Comparison of ENCODE assay signal across 20 cellular contexts in genomic region chr1:178646821-178647220, GRCh38.
"Had no signal": no experiment of that assay in that cellular context is flagged by ENCODE, and none has a peak within 500 bp of the region (broad histone marks: within the 10 kb centered on the region; RNA-seq: fewer than 3 reads in every experiment).

No MANE protein-coding gene starts in this region.

- H3K36me3 Mint-ChIP-seq: activated naive CD8-positive, alpha-beta T cell treated with anti-CD3 and anti-CD28 coated beads, Interleukin-2, amount 10 ng/mL, durations not matched to agents 7 days and 5 days; stimulated activated naive B cell treated with anti-CD40 and anti-IgM and Interleukin-4, amounts not matched to agents 10 μg/mL and 1 μg/mL and 100 μg/mL, for 72 hours had no signal

- H3K4me3 Mint-ChIP-seq: activated CD4-positive, alpha-beta memory T cell treated with anti-CD3 and anti-CD28 coated beads, Interleukin-2, amount 10 ng/mL, durations not matched to agents 7 days and 5 days; activated naive CD4-positive, alpha-beta T cell treated with anti-CD3 and anti-CD28 coated beads for 36 hours; activated naive CD8-positive, alpha-beta T cell treated with anti-CD3 and anti-CD28 coated beads, Interleukin-2, amount 10 ng/mL, durations not matched to agents 7 days and 5 days; activated T-cell treated with anti-CD3 and anti-CD28 coated beads, Interleukin-2, amount 50 U/mL, for 72 hours; nephron progenitor cell; stimulated activated naive B cell treated with anti-CD40 and anti-IgM and Interleukin-4, amounts not matched to agents 10 μg/mL and 1 μg/mL and 100 μg/mL, for 72 hours had no signal

- H3K27ac Mint-ChIP-seq: activated CD4-positive, alpha-beta memory T cell treated with anti-CD3 and anti-CD28 coated beads, Interleukin-2, amount 10 ng/mL, durations not matched to agents 7 days and 5 days; activated naive CD4-positive, alpha-beta T cell treated with anti-CD3 and anti-CD28 coated beads for 36 hours; activated naive CD8-positive, alpha-beta T cell treated with anti-CD3 and anti-CD28 coated beads, Interleukin-2, amount 10 ng/mL, durations not matched to agents 7 days and 5 days; activated T-cell treated with anti-CD3 and anti-CD28 coated beads, Interleukin-2, amount 50 U/mL, for 72 hours; nephron progenitor cell had no signal

- H3K4me1 Mint-ChIP-seq: activated CD4-positive, alpha-beta memory T cell treated with anti-CD3 and anti-CD28 coated beads, Interleukin-2, amount 10 ng/mL, durations not matched to agents 7 days and 5 days; activated naive CD8-positive, alpha-beta T cell treated with anti-CD3 and anti-CD28 coated beads, Interleukin-2, amount 10 ng/mL, durations not matched to agents 7 days and 5 days had no signal

- H3K4me3 ChIP-seq: gastroesophageal sphincter, heart right ventricle, sigmoid colon, testis, vagina had no signal

- H3K27ac ChIP-seq: epithelial cell of prostate, gastroesophageal sphincter, heart right ventricle, sigmoid colon, testis, vagina had no signal

- H3K9me3 Mint-ChIP-seq: activated CD4-positive, alpha-beta memory T cell treated with anti-CD3 and anti-CD28 coated beads, Interleukin-2, amount 10 ng/mL, durations not matched to agents 7 days and 5 days; activated naive CD4-positive, alpha-beta T cell treated with anti-CD3 and anti-CD28 coated beads for 36 hours; activated naive CD8-positive, alpha-beta T cell treated with anti-CD3 and anti-CD28 coated beads, Interleukin-2, amount 10 ng/mL, durations not matched to agents 7 days and 5 days; activated T-cell treated with anti-CD3 and anti-CD28 coated beads, Interleukin-2, amount 50 U/mL, for 72 hours; nephron progenitor cell; stimulated activated naive B cell treated with anti-CD40 and anti-IgM and Interleukin-4, amounts not matched to agents 10 μg/mL and 1 μg/mL and 100 μg/mL, for 72 hours had no signal

- H3K9me3 ChIP-seq: gastroesophageal sphincter, heart right ventricle, sigmoid colon, testis, vagina had no signal

- H3K27me3 Mint-ChIP-seq: stimulated activated naive B cell treated with anti-CD40 and anti-IgM and Interleukin-4, amounts not matched to agents 10 μg/mL and 1 μg/mL and 100 μg/mL, for 72 hours had no signal

- H3K36me3 ChIP-seq: gastroesophageal sphincter, heart right ventricle, sigmoid colon, vagina had no signal

- DNase-seq: activated CD4-positive, alpha-beta memory T cell treated with anti-CD3 and anti-CD28 coated beads, Interleukin-2, amount 10 ng/mL, durations not matched to agents 7 days and 5 days; activated CD4-positive, alpha-beta T cell treated with anti-CD3 and anti-CD28 coated beads for 48 hours; activated effector memory CD4-positive, alpha-beta T cell treated with Interleukin-2 at 50 U/mL for 16 hours; activated naive CD4-positive, alpha-beta T cell treated with anti-CD3 and anti-CD28 coated beads for 36 hours; activated naive CD8-positive, alpha-beta T cell treated with anti-CD3 and anti-CD28 coated beads, Interleukin-2, amount 10 ng/mL, durations not matched to agents 7 days and 5 days; activated T-cell treated with anti-CD3 and anti-CD28 coated beads, Interleukin-2, amount 50 U/mL, for 72 hours; amniotic stem cell; heart right ventricle; islet precursor cell; left cardiac atrium; nephron progenitor cell; occipital lobe; sigmoid colon; stimulated activated CD4-positive, alpha-beta T cell treated with anti-CD3 and anti-CD28 coated beads, Interleukin-2, amount 100 ng/mL, for 48 hours; stimulated activated CD8-positive, alpha-beta memory T cell treated with anti-CD3 and anti-CD28 coated beads, Interleukin-4, amount 100 ng/mL, for 48 hours; stimulated activated naive B cell treated with anti-CD40 and anti-IgM and Interleukin-4, amounts not matched to agents 10 μg/mL and 1 μg/mL and 100 μg/mL, for 72 hours; testis had no signal

- H3K4me1 ChIP-seq: sigmoid colon, testis, vagina had no signal

- H3K27me3 ChIP-seq: gastroesophageal sphincter, heart right ventricle, sigmoid colon, testis, vagina had no signal
